13 cellular contexts compared by ENCODE assay signal in genomic region chr19:37114001-37114400, GRCh38. TPM values are rescaled to one million over a fixed set of nuclear protein-coding genes. Genes with fewer than 3 reads are reported as not detected.
DNase-seq lines count a peak whose midpoint lies in the region; ATAC-seq, FAIRE-seq and TF ChIP-seq lines count a peak whose summit lies in the region.
"Had no signal": no experiment of that assay in that cellular context is flagged by ENCODE, and none has a peak within 500 bp of the region (broad histone marks: within the 10 kb centered on the region; RNA-seq: fewer than 3 reads in every experiment).

No MANE protein-coding gene starts in this region.

- no peak overlapping the region for H4K91ac ChIP-seq in H1 (replicated peaks; ENCODE audit: insufficient read length, low read length)

- H4K20me1 ChIP-seq in H1 (replicated peaks in 1 of 2; ENCODE audit: control insufficient read depth in 1 of 2, insufficient read depth in 2 of 2, low read length in 2 of 2) = no peaks in the 10 kb centered on the region

- H2BK20ac ChIP-seq in H1 (ENCODE audit: low read length) = no peak overlapping the region

- no peak overlapping the region for H4K5ac ChIP-seq in H1 (ENCODE audit: insufficient read length, low read depth, low read length)

- FAIRE-seq in H1 (lab: Jason Lieb, UNC) = no peak

- H3K4me3 ChIP-seq in NB4 (ENCODE audit: low read depth, low read length) (no peak overlapping the region), H1 (ENCODE audit: extremely low read depth in 1 of 4, insufficient read depth in 2 of 4, low read depth in 3 of 4, low read length in 4 of 4) (no peak overlapping the region), skeletal muscle tissue (ENCODE audit: low read length in 3 of 3) (peak overlapping the region in 2 of 3 donors; percentile 38 to 43)

- H3K56ac ChIP-seq in H1 (replicated peaks; ENCODE audit: insufficient read length, low read depth, low read length) = no peak overlapping the region

- ATAC-seq in GM18511 (IDR thresholded peaks at IDR 0.05; ENCODE audit: unreplicated experiment) = no peak

- H3K79me2 ChIP-seq in H1 (ENCODE audit: control insufficient read depth in 1 of 2, insufficient read depth in 2 of 2, low read length in 2 of 2) = no peaks in the 10 kb centered on the region

- no peak overlapping the region for H3K14ac ChIP-seq in H1 (ENCODE audit: insufficient read length)

- 93% methylated on average over 9 of the region's 9 CpGs; no CpG with 5 or more reads in 1 of the 2 experiments for WGBS in H1 (ENCODE audit: extremely low coverage in 1 of 2, insufficient coverage in 1 of 2, insufficient read length in 1 of 2, insufficient replicate concordance in 2 of 2, low coverage in 1 of 2, low lambda C conversion rate in 2 of 2, missing lambda C conversion rate in 1 of 2), 2 experiments

- no peak overlapping the region for H4K8ac ChIP-seq in H1 (ENCODE audit: extremely low read depth, insufficient read depth, low read length)

- TF ChIP-seq RAD21 in H1 (IDR thresholded peaks at IDR 0.05 in 1 of 2, conservative IDR thresholded peaks at IDR 0.05 in 1 of 2; ENCODE audit: low read depth in 2 of 2, low read length in 2 of 2) = peak; percentile 66

- no peak overlapping the region for H2BK12ac ChIP-seq in H1 (ENCODE audit: low read depth, low read length)

- no peaks in the 10 kb centered on the region for H3K4me1 ChIP-seq in H1 (replicated peaks in 1 of 4; ENCODE audit: control insufficient read depth in 3 of 4, insufficient read depth in 4 of 4, low read length in 3 of 4)
- H3K4me1 ChIP-seq in skeletal muscle tissue (ENCODE audit: control insufficient read depth in 3 of 3, insufficient read depth in 3 of 3, low read length in 3 of 3) = no peaks in the 10 kb centered on the region

- no peak overlapping the region for H2BK15ac ChIP-seq in H1 (ENCODE audit: low read length)

- no peak overlapping the region for H2BK120ac ChIP-seq in H1 (replicated peaks; ENCODE audit: low read depth, low read length)

- H3K27me3 ChIP-seq in H1 (replicated peaks in 1 of 4; ENCODE audit: control insufficient read depth in 3 of 4, extremely low read depth in 1 of 4, insufficient read depth in 3 of 4, low read length in 3 of 4) = no peaks in the 10 kb centered on the region
- no peaks in the 10 kb centered on the region for H3K27me3 ChIP-seq in skeletal muscle tissue (ENCODE audit: control insufficient read depth in 3 of 3, insufficient read depth in 3 of 3, low read length in 3 of 3)

- TF ChIP-seq CTCF in NB4 (IDR thresholded peaks at IDR 0.05; ENCODE audit: low read depth, low read length) (no peak), H1 (IDR thresholded peaks at IDR 0.05; ENCODE audit: control extremely low read depth in 1 of 3, insufficient read depth in 1 of 3, low read depth in 1 of 3, low read length in 3 of 3) (peak in 2 of 3 experiments; percentile 41 to 51; a peak in 3 of 4 replicates)

- H3K23me2 ChIP-seq in H1 (ENCODE audit: low read depth, low read length) = no peaks in the 10 kb centered on the region

- H3K79me1 ChIP-seq in H1 (ENCODE audit: low read depth, low read length) = no peaks in the 10 kb centered on the region

- POLR2A ChIA-PET in H1 (lab: Charles Lee; ENCODE audit: partially characterized antibody) = no interaction called here

- H3K9me3 ChIP-seq in H1 (ENCODE audit: insufficient read depth in 2 of 2, low read depth in 1 of 2, low read length in 1 of 2) (peaks cover 37 to 44% of the 10 kb centered on the region in 2 experiments), skeletal muscle tissue (ENCODE audit: control insufficient read depth in 3 of 3, low read length in 3 of 3) (peaks cover 25 to 46% (median 30%) of the 10 kb centered on the region in 3 donors)

- no peak for TF ChIP-seq POLR2A in NB4 (IDR thresholded peaks at IDR 0.05; ENCODE audit: extremely low read depth, insufficient read length)
- no peak for TF ChIP-seq POLR2A in H1 (IDR thresholded peaks at IDR 0.05; ENCODE audit: control extremely low read depth in 1 of 2, low read depth in 2 of 2, low read length in 2 of 2)

- H3K18ac ChIP-seq in H1 (ENCODE audit: extremely low read depth, low read length) = no peak overlapping the region

- no peak overlapping the region for H2BK5ac ChIP-seq in H1 (ENCODE audit: low read depth, low read length)

- H3K4me2 ChIP-seq in H1 (ENCODE audit: insufficient read depth in 1 of 2, low read depth in 2 of 2, low read length in 2 of 2) = no peak overlapping the region

- H2AK5ac ChIP-seq in H1 (ENCODE audit: low read depth, low read length) = no peak overlapping the region

- CTCF ChIA-PET in H1 (lab: Charles Lee; ENCODE audit: partially characterized antibody) = no interaction called here

- in situ Hi-C loops in G401 (cut with HindIII; ENCODE audit: low sequenced_read_pairs) = no loop called here

- no peak overlapping the region for H3K4ac ChIP-seq in H1 (replicated peaks; ENCODE audit: insufficient read length, low read depth, low read length)

- no peak for TF ChIP-seq EP300 in H1 (IDR thresholded peaks at IDR 0.05; ENCODE audit: borderline replicate concordance in 1 of 2, low read depth in 2 of 2, low read length in 2 of 2)

- peaks cover 0 to 29% (median 0%) of the 10 kb centered on the region in 4 experiments; a peak in 3 of 8 replicates for H3K36me3 ChIP-seq in H1 (ENCODE audit: control insufficient read depth in 2 of 4, insufficient read depth in 4 of 4, low read length in 3 of 4)
- peaks cover 37 to 55% (median 52%) of the 10 kb centered on the region in 3 donors for H3K36me3 ChIP-seq in skeletal muscle tissue (ENCODE audit: control insufficient read depth in 3 of 3, insufficient read depth in 3 of 3, low read length in 3 of 3)

- H3K9ac ChIP-seq in H1 (replicated peaks in 1 of 4; ENCODE audit: extremely low read depth in 1 of 4, low read depth in 3 of 4, low read length in 3 of 4) (no peak overlapping the region), skeletal muscle tissue (ENCODE audit: low read depth in 1 of 3, low read length in 3 of 3) (no peak overlapping the region)

- H3K23ac ChIP-seq in H1 (ENCODE audit: insufficient read length) = no peak overlapping the region

- H3K27ac ChIP-seq in H1 (ENCODE audit: low read depth, low read length) (no peak overlapping the region), skeletal muscle tissue (ENCODE audit: low read depth, low read length) (no peak overlapping the region)
- H3K27ac ChIP-seq: epithelial cell of prostate had no signal

- H2AFZ ChIP-seq in H1 (ENCODE audit: low read length) = no peak overlapping the region

- DNase-seq in DMS53 (lab: John Stamatoyannopoulos, UW) (peak; percentile 54), DMS53 treated with DMSO at 0.1 percent for 48 hours (lab: John Stamatoyannopoulos, UW; ENCODE audit: unreplicated experiment) (no peak), NB4 (ENCODE audit: low read depth) (peak; percentile 4), H1 (ENCODE audit: low read depth in 1 of 2, low spot score in 2 of 2) (no peak), G401 (ENCODE audit: low spot score) (no peak), NCI-H526 treated with DMSO at 0.1 percent for 48 hours (lab: John Stamatoyannopoulos, UW) (no peak)
- DNase-seq: DMS79 treated with DMSO at 0.1 percent for 48 hours, HCEC 1CT, hypothalamus, NCI-H1417 treated with DMSO at 0.1 percent for 48 hours had no signal

TF ChIP-seq in H1, 55 proteins besides CTCF, POLR2A, EP300 and RAD21 (continues in another document):
- TF ChIP-seq MAX (IDR thresholded peaks at IDR 0.05) (no peak), ATF2 (IDR thresholded peaks at IDR 0.05; ENCODE audit: low read length) (no peak), CHD1 (IDR thresholded peaks at IDR 0.05; ENCODE audit: low read depth, low read length) (no peak), SIRT6 (IDR thresholded peaks at IDR 0.05; ENCODE audit: low read length) (no peak), KDM4A (IDR thresholded peaks at IDR 0.05; ENCODE audit: low read depth, low read length, severe bottlenecking) (no peak), SP1 (IDR thresholded peaks at IDR 0.05; ENCODE audit: low read depth, low read length) (no peak), CREB1 (IDR thresholded peaks at IDR 0.05) (no peak), YY1 (IDR thresholded peaks at IDR 0.05; ENCODE audit: low read depth, low read length) (no peak)

RNA-seq across cellular contexts. Expression of gene ZNF420, which starts 35.8 kb away (rescaled TPM):
- total RNA-seq in H1 (2021; fragmentation: NEBNext Ultra II Directional; extraction: Animal tissue kit (Norgen Biotek cat#: 25700)) = 8.8 and 10.5 TPM in 2 replicates
- polyA plus RNA-seq in H1 (2011; rRNA removed) = 1.1 and 1.7 TPM in 2 replicates
- polyA plus RNA-seq in H1 (2011; cell fraction: cytosol; rRNA removed) = 2.9 TPM
- polyA plus RNA-seq in H1 (2011; cell fraction: nucleus; rRNA removed) = 1.8 TPM
- 3.8 to 4.8 TPM (median 4.3 TPM) in 4 replicates for polyA plus RNA-seq in H1 (2012, experiment 1 of 2)
- polyA plus RNA-seq in H1 (2012, experiment 2 of 2) = 0.37 TPM
- polyA plus RNA-seq in H1 (2013, experiment 1 of 2) = 5.0 TPM
- 5.7 TPM for polyA plus RNA-seq in H1 (2013, experiment 2 of 2)
- polyA minus RNA-seq in H1 (2011; rRNA and poly(A)+ RNA removed) = 11.0 TPM in 2 replicates
- 3.2 TPM for polyA minus RNA-seq in H1 (2011; cell fraction: cytosol; rRNA and poly(A)+ RNA removed)
- polyA minus RNA-seq in H1 (2011; cell fraction: nucleus; rRNA and poly(A)+ RNA removed) = 15.3 TPM
- total RNA-seq in skeletal muscle tissue = 29.2 TPM
- total RNA-seq in G401 (2014; rRNA removed; shearing (Covaris generic)) = 8.7 and 19.3 TPM in 2 replicates

RNA-seq across cellular contexts. Expression of gene ZNF585A, which starts 58.5 kb away (rescaled TPM):
- 2.8 and 4.5 TPM in 2 replicates for total RNA-seq in H1 (2021; fragmentation: NEBNext Ultra II Directional; extraction: Animal tissue kit (Norgen Biotek cat#: 25700))
- 4.8 and 8.3 TPM in 2 replicates for polyA plus RNA-seq in H1 (2011; rRNA removed)
- 8.2 TPM for polyA plus RNA-seq in H1 (2011; cell fraction: cytosol; rRNA removed)
- 5.8 TPM for polyA plus RNA-seq in H1 (2011; cell fraction: nucleus; rRNA removed)
- 6.9 to 9.7 TPM (median 9.0 TPM) in 4 replicates for polyA plus RNA-seq in H1 (2012, experiment 1 of 2)
- polyA plus RNA-seq in H1 (2012, experiment 2 of 2) = 23.2 TPM
- 18.6 TPM for polyA plus RNA-seq in H1 (2013, experiment 1 of 2)
- polyA plus RNA-seq in H1 (2013, experiment 2 of 2) = 15.7 TPM
- polyA minus RNA-seq in H1 (2011; rRNA and poly(A)+ RNA removed) = 5.7 and 9.8 TPM in 2 replicates
- 2.6 TPM for polyA minus RNA-seq in H1 (2011; cell fraction: cytosol; rRNA and poly(A)+ RNA removed)
- 9.7 TPM for polyA minus RNA-seq in H1 (2011; cell fraction: nucleus; rRNA and poly(A)+ RNA removed)
- total RNA-seq in skeletal muscle tissue = 3.1 TPM
- 4.9 and 6.5 TPM in 2 replicates for total RNA-seq in G401 (2014; rRNA removed; shearing (Covaris generic))

Comparison
In these comparisons a context has a peak if more than half of its experiments do, and no peak if none do; other contexts are left out.
1. DNase-seq: peak in DMS53 (single experiment) and NB4 (single experiment); none in DMS53 treated with DMSO at 0.1 percent for 48 hours (single experiment), H1 (0 of 2), G401 (single experiment) and NCI-H526 treated with DMSO at 0.1 percent for 48 hours (single experiment).
2. H3K4me3 ChIP-seq: peak in skeletal muscle tissue (2 of 3); none in NB4 (single experiment) and H1 (0 of 4).